ENCODE assay signal across 1 cellular context in genomic region chr5:131396015-131396414, GRCh38.
TF ChIP-seq lines count a peak whose summit lies in the region.

No MANE protein-coding gene starts in this region.

TF ChIP-seq in GM12878, 131 proteins besides CTCF, POLR2A, EP300 and RAD21 (continued from another document):
- TF ChIP-seq, protein P1, sequence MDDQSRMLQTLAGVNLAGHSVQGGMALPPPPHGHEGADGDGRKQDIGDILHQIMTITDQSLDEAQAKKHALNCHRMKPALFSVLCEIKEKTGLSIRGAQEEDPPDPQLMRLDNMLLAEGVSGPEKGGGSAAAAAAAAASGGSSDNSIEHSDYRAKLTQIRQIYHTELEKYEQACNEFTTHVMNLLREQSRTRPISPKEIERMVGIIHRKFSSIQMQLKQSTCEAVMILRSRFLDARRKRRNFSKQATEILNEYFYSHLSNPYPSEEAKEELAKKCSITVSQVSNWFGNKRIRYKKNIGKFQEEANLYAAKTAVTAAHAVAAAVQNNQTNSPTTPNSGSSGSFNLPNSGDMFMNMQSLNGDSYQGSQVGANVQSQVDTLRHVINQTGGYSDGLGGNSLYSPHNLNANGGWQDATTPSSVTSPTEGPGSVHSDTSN (IDR thresholded peaks at IDR 0.05; ENCODE audit: insufficient replicate concordance, low read depth, low read length), result no peak
- TF ChIP-seq SUPT20H (IDR thresholded peaks at IDR 0.05; ENCODE audit: borderline replicate concordance, control insufficient read depth, low read depth, low read length) (no peak), ZSCAN29 (IDR thresholded peaks at IDR 0.05) (no peak), BHLHE40 (IDR thresholded peaks at IDR 0.05; ENCODE audit: borderline replicate concordance in 1 of 2, low read depth in 2 of 2, low read length in 1 of 2) (no peak), FOXM1 (IDR thresholded peaks at IDR 0.05; ENCODE audit: low read depth, low read length) (no peak), MEF2A (IDR thresholded peaks at IDR 0.05; ENCODE audit: insufficient read depth, low read depth, low read length) (0 out of 2 replicates have a peak, but pooled peaks have one; percentile 35), SMAD1 (IDR thresholded peaks at IDR 0.05; ENCODE audit: low read depth, partially characterized antibody) (no peak), CBX3 (IDR thresholded peaks at IDR 0.05; ENCODE audit: borderline replicate concordance, low read depth) (no peak), CUX1 (IDR thresholded peaks at IDR 0.05; ENCODE audit: insufficient replicate concordance, low read depth, low read length) (peak; percentile 48), IRF4 (IDR thresholded peaks at IDR 0.05; ENCODE audit: low read depth, low read length) (peak; percentile 94), SMAD5 (IDR thresholded peaks at IDR 0.05; ENCODE audit: low read depth) (no peak), MAX (IDR thresholded peaks at IDR 0.05; ENCODE audit: low read depth, low read length) (no peak), ATF2 (IDR thresholded peaks at IDR 0.05; ENCODE audit: low read length) (peak; percentile 84), RELA (IDR thresholded peaks at IDR 0.05; ENCODE audit: borderline replicate concordance, partially characterized antibody) (no peak), POU2F2 (IDR thresholded peaks at IDR 0.05; ENCODE audit: borderline replicate concordance, low read depth, low read length) (no peak), FOS (IDR thresholded peaks at IDR 0.05; ENCODE audit: borderline replicate concordance, extremely low read depth, insufficient read length) (no peak), CEBPB (IDR thresholded peaks at IDR 0.05; ENCODE audit: borderline replicate concordance in 1 of 2, low read depth in 2 of 2, low read length in 2 of 2) (peak in 1 of 2 experiments; percentile 72; a peak in 1 of 4 replicates), SUZ12 (IDR thresholded peaks at IDR 0.05; ENCODE audit: unreplicated experiment) (no peak), SIN3A (IDR thresholded peaks at IDR 0.05; ENCODE audit: low read depth, low read length) (no peak), SRF (IDR thresholded peaks at IDR 0.05; ENCODE audit: low read depth in 2 of 2, low read length in 2 of 2) (no peak), MTA2 (IDR thresholded peaks at IDR 0.05; ENCODE audit: low read depth) (peak; percentile 39; the same call in 1 of the 2 replicates), SMC3 (IDR thresholded peaks at IDR 0.05; ENCODE audit: borderline replicate concordance, low read length) (no peak), RBBP5 (conservative IDR thresholded peaks at IDR 0.05) (no peak), GATAD2B (conservative IDR thresholded peaks at IDR 0.05; ENCODE audit: low read depth) (no peak), NKRF (conservative IDR thresholded peaks at IDR 0.05) (no peak), TBL1XR1 (IDR thresholded peaks at IDR 0.05; ENCODE audit: low read depth, low read length) (no peak), TCF7 (IDR thresholded peaks at IDR 0.05; ENCODE audit: borderline replicate concordance) (no peak), BACH1 (IDR thresholded peaks at IDR 0.05; ENCODE audit: borderline replicate concordance) (peak; percentile 78; the same call in 1 of the 2 replicates), HDAC6 (IDR thresholded peaks at IDR 0.05; ENCODE audit: unreplicated experiment) (no peak), MEF2B (IDR thresholded peaks at IDR 0.05; ENCODE audit: partially characterized antibody, poor library complexity, severe bottlenecking) (peak; percentile 15), ELK1 (IDR thresholded peaks at IDR 0.05; ENCODE audit: low read depth, low read length) (no peak), KAT2A (conservative IDR thresholded peaks at IDR 0.05; ENCODE audit: control insufficient read depth, low read depth, low read length) (no peak), POLR2AphosphoS5 (IDR thresholded peaks at IDR 0.05; ENCODE audit: low read length) (no peak), SIX5 (IDR thresholded peaks at IDR 0.05; ENCODE audit: low read depth, low read length, severe bottlenecking) (no peak), CBFB (IDR thresholded peaks at IDR 0.05; ENCODE audit: low read depth) (no peak), ZNF217 (IDR thresholded peaks at IDR 0.05) (no peak)
- TF ChIP-seq, protein P2, sequence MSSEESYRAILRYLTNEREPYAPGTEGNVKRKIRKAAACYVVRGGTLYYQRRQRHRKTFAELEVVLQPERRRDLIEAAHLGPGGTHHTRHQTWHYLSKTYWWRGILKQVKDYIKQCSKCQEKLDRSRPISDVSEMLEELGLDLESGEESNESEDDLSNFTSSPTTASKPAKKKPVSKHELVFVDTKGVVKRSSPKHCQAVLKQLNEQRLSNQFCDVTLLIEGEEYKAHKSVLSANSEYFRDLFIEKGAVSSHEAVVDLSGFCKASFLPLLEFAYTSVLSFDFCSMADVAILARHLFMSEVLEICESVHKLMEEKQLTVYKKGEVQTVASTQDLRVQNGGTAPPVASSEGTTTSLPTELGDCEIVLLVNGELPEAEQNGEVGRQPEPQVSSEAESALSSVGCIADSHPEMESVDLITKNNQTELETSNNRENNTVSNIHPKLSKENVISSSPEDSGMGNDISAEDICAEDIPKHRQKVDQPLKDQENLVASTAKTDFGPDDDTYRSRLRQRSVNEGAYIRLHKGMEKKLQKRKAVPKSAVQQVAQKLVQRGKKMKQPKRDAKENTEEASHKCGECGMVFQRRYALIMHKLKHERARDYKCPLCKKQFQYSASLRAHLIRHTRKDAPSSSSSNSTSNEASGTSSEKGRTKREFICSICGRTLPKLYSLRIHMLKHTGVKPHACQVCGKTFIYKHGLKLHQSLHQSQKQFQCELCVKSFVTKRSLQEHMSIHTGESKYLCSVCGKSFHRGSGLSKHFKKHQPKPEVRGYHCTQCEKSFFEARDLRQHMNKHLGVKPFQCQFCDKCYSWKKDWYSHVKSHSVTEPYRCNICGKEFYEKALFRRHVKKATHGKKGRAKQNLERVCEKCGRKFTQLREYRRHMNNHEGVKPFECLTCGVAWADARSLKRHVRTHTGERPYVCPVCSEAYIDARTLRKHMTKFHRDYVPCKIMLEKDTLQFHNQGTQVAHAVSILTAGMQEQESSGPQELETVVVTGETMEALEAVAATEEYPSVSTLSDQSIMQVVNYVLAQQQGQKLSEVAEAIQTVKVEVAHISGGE (CRISPR knock-in tag; IDR thresholded peaks at IDR 0.05), result no peak
- TF ChIP-seq, protein P3, sequence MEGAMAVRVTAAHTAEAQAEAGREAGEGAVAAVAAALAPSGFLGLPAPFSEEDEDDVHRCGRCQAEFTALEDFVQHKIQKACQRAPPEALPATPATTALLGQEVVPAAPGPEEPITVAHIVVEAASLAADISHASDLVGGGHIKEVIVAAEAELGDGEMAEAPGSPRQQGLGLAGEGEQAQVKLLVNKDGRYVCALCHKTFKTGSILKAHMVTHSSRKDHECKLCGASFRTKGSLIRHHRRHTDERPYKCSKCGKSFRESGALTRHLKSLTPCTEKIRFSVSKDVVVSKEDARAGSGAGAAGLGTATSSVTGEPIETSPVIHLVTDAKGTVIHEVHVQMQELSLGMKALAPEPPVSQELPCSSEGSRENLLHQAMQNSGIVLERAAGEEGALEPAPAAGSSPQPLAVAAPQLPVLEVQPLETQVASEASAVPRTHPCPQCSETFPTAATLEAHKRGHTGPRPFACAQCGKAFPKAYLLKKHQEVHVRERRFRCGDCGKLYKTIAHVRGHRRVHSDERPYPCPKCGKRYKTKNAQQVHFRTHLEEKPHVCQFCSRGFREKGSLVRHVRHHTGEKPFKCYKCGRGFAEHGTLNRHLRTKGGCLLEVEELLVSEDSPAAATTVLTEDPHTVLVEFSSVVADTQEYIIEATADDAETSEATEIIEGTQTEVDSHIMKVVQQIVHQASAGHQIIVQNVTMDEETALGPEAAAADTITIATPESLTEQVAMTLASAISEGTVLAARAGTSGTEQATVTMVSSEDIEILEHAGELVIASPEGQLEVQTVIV (IDR thresholded peaks at IDR 0.05; ENCODE audit: borderline replicate concordance, partially characterized antibody), result no peak
- TF ChIP-seq, protein P4, sequence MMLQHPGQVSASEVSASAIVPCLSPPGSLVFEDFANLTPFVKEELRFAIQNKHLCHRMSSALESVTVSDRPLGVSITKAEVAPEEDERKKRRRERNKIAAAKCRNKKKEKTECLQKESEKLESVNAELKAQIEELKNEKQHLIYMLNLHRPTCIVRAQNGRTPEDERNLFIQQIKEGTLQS (IDR thresholded peaks at IDR 0.05; ENCODE audit: borderline replicate concordance, extremely low read depth, low read depth, low read length), result no peak
